8 cellular contexts compared by ENCODE assay signal in genomic region chr7:39950473-39951155, GRCh38. TPM values are rescaled to one million over a fixed set of nuclear protein-coding genes. Genes with fewer than 3 reads are reported as not detected.
DNase-seq lines count a peak whose midpoint lies in the region; ATAC-seq lines count a peak whose summit lies in the region.

No MANE protein-coding gene starts in this region.

- no peaks in the 10 kb centered on the region for H3K27me3 ChIP-seq in HUES6 (ENCODE audit: control insufficient read depth, insufficient read depth, low read length)

- 0 out of 2 replicates have a peak, but pooled peaks cover 3% of the 10 kb centered on the region for H3K4me1 ChIP-seq in HUES6 (ENCODE audit: control insufficient read depth, insufficient read depth, low read length)

- peak overlapping the region; percentile 73 for H3K4me3 ChIP-seq in HUES6 (ENCODE audit: low read depth, low read length)

- DNase-seq in G401 (ENCODE audit: low spot score) (peak; percentile 41), cerebellar cortex (ENCODE audit: low spot score) (peak; percentile 34), left colon (peak; percentile 30 to 72), SKM-1 treated with dmso at 0.1 percent for 144 hours (lab: John Stamatoyannopoulos, UW; ENCODE audit: unreplicated experiment) (no peak)
- peak; percentile 12 to 22 for DNase-seq in activated CD4-positive, alpha-beta T cell treated with anti-CD3 and anti-CD28 coated beads for 24 hours (ENCODE audit: low read depth in 2 of 2)
- peak; percentile 29 for DNase-seq in stimulated activated CD4-positive, alpha-beta T cell treated with anti-CD3 and anti-CD28 coated beads, Interleukin-1b, Interleukin-23, amount 100 ng/mL, for 48 hours

- peak overlapping the region; percentile 84 for H3K9ac ChIP-seq in HUES6 (ENCODE audit: low read length)

- H3K27ac ChIP-seq in HUES6 (ENCODE audit: low read depth, low read length): peak overlapping the region; percentile 86

- no peaks in the 10 kb centered on the region for H3K36me3 ChIP-seq in HUES6 (ENCODE audit: control insufficient read depth, insufficient read depth, low read length)

- peak; percentile 17 for ATAC-seq in left colon
- ATAC-seq in GM18498 (IDR thresholded peaks at IDR 0.05; ENCODE audit: unreplicated experiment): no peak

- no peaks in the 10 kb centered on the region for H3K9me3 ChIP-seq in HUES6 (ENCODE audit: control insufficient read depth, insufficient read depth, low read depth, low read length)

- intact Hi-C loops in left colon (cut with DNase I, micrococcal nuclease): no loop called here

- in situ Hi-C loops in G401 (cut with HindIII; ENCODE audit: low sequenced_read_pairs): no loop called here

RNA-seq across cellular contexts. Expression of gene CDK13, which starts 0.6 kb away (rescaled TPM):
- total RNA-seq in G401 (2014; rRNA removed; shearing (Covaris generic)): 25.2 and 35.9 TPM in 2 replicates
- 10 to 100 TPM; 48.9 to 50.9 TPM for total RNA-seq in left colon
